Comparison of ENCODE assay signal across 7 cellular contexts in genomic region chr2:11482473-11483031, GRCh38. TPM values are rescaled to one million over a fixed set of nuclear protein-coding genes. Genes with fewer than 3 reads are reported as not detected.
DNase-seq lines count a peak whose midpoint lies in the region; ATAC-seq and TF ChIP-seq lines count a peak whose summit lies in the region.

No MANE protein-coding gene starts in this region.

- peak; percentile 39 for DNase-seq in HuH-7.5 (ENCODE audit: low spot score)
- DNase-seq in mammary epithelial cell, result no peak
- peak in 15 of 49 donors; percentile 18 to 82 (median 33) for DNase-seq in substantia nigra (lab: John Stamatoyannopoulos, UW)
- DNase-seq in occipital lobe (lab: John Stamatoyannopoulos, UW), result no peak
- DNase-seq in T1000 (lab: John Stamatoyannopoulos, UW), result no peak

- no peaks in the 10 kb centered on the region for H4K20me1 ChIP-seq in mammary epithelial cell (ENCODE audit: insufficient read depth, low read length)

- peaks cover 8% of the 10 kb centered on the region for H3K4me1 ChIP-seq in mammary epithelial cell (ENCODE audit: insufficient read depth, low read length)

- no CpG with 5 or more reads among the region's 69 CpGs for WGBS in mammary epithelial cell (ENCODE audit: low coverage, missing lambda C conversion rate)

- no peak overlapping the region for H3K27ac ChIP-seq in mammary epithelial cell (ENCODE audit: insufficient read depth, low read depth, low read length)
- peak overlapping the region; percentile 57 for H3K27ac ChIP-seq in layer of hippocampus (ENCODE audit: low read depth, low read length)
- peak overlapping the region; percentile 17 for H3K27ac ChIP-seq in substantia nigra (ENCODE audit: low read depth, low read length, poor library complexity, severe bottlenecking)

- dilution Hi-C loops in mammary epithelial cell (cut with HindIII; ENCODE audit: low sequenced_read_pairs), result no loop called here

- no peaks in the 10 kb centered on the region for H3K9me3 ChIP-seq in mammary epithelial cell (replicated peaks; ENCODE audit: insufficient read depth, low read length)

- peaks cover 27% of the 10 kb centered on the region for H3K27me3 ChIP-seq in mammary epithelial cell (ENCODE audit: insufficient read depth, low read length)
- H3K27me3 ChIP-seq in layer of hippocampus (ENCODE audit: control insufficient read depth, insufficient read depth, low read length), result no peaks in the 10 kb centered on the region

- H3K9ac ChIP-seq in mammary epithelial cell (ENCODE audit: insufficient read depth, low read length), result no peak overlapping the region

- intact Hi-C loops in mammary epithelial cell (cut with micrococcal nuclease), result no loop called here

- CTCF ChIA-PET in mammary epithelial cell (lab: Charles Lee; ENCODE audit: low non-redundant PET), result no interaction called here

- H3K79me2 ChIP-seq in mammary epithelial cell (ENCODE audit: insufficient read depth, low read length), result no peaks in the 10 kb centered on the region

- H3K4me2 ChIP-seq in mammary epithelial cell (ENCODE audit: insufficient read depth, low read depth, low read length), result peak overlapping the region; percentile 94

- H2AFZ ChIP-seq in mammary epithelial cell (ENCODE audit: low read depth, low read length), result peak overlapping the region; percentile 61

- peak overlapping the region in 2 of 3 experiments; percentile 47 to 52 for H3K4me3 ChIP-seq in mammary epithelial cell (replicated peaks in 1 of 3; ENCODE audit: insufficient read depth in 1 of 3, low read depth in 2 of 3, low read length in 3 of 3)

- no peak for TF ChIP-seq CTCF in mammary epithelial cell (conservative IDR thresholded peaks at IDR 0.05 in 1 of 2, IDR thresholded peaks at IDR 0.05 in 1 of 2; ENCODE audit: extremely low read depth in 1 of 2, insufficient read depth in 1 of 2, low read depth in 1 of 2, low read length in 2 of 2)

- in situ Hi-C loops in mammary epithelial cell (cut with MboI; ENCODE audit: low sequenced_read_pairs in 2 of 2), result no loop called here

- ATAC-seq in GM21825 (IDR thresholded peaks at IDR 0.05; ENCODE audit: unreplicated experiment), result no peak

- BruUV-seq in mammary epithelial cell (replicated peaks; lab: Mats Ljungman, UMichigan), result no TSS peak

- H3K36me3 ChIP-seq in mammary epithelial cell (ENCODE audit: insufficient read depth, low read length), result no peaks in the 10 kb centered on the region

RNA-seq across cellular contexts. Expression of gene E2F6, which starts 16.6 kb away (rescaled TPM):
- total RNA-seq in mammary epithelial cell (10 to 100 TPM in 1 of 2 donors, 1 to 10 TPM in 1; 9.3 to 13.5 TPM), occipital lobe (13.3 TPM)
- 8.6 TPM for polyA plus RNA-seq in mammary epithelial cell
- 9.6 TPM for polyA minus RNA-seq in mammary epithelial cell

RNA-seq across cellular contexts. Expression of gene GREB1, which starts 51.3 kb away (rescaled TPM):
- 1 to 10 TPM; 2.1 to 2.2 TPM for total RNA-seq in mammary epithelial cell
- 0.28 TPM for polyA plus RNA-seq in mammary epithelial cell
- polyA minus RNA-seq in mammary epithelial cell, result 1.7 TPM
- total RNA-seq in occipital lobe, result 1.4 TPM
